ENCODE assay signal across 11 cellular contexts in genomic region chr9:33814816-33815215, GRCh38. TPM values are rescaled to one million over a fixed set of nuclear protein-coding genes. Genes with fewer than 3 reads are reported as not detected.
DNase-seq lines count a peak whose midpoint lies in the region; ATAC-seq, FAIRE-seq and TF ChIP-seq lines count a peak whose summit lies in the region.
"Had no signal": no experiment of that assay in that cellular context is flagged by ENCODE, and none has a peak within 500 bp of the region (broad histone marks: within the 10 kb centered on the region; RNA-seq: fewer than 3 reads in every experiment).

No MANE protein-coding gene starts in this region.

- H3K4me1 Mint-ChIP-seq in HFFc6 (ENCODE audit: low read depth) = peaks cover 47% of the 10 kb centered on the region

- POLR2A ChIA-PET in A549 (lab: Yijun Ruan, JAX) = no interaction called here

- no peak for ATAC-seq in A549
- ATAC-seq in HG03342 (IDR thresholded peaks at IDR 0.05; ENCODE audit: unreplicated experiment) = no peak
- ATAC-seq in HG03097 (IDR thresholded peaks at IDR 0.05; ENCODE audit: low FRiP score, unreplicated experiment) = no peak

- peak overlapping the region; percentile 95 for H3K27ac Mint-ChIP-seq in HFFc6

- no peak for TF ChIP-seq EP300 in A549 (IDR thresholded peaks at IDR 0.05)

- peak in 1 of 2 experiments; percentile 58 for DNase-seq in A549 (ENCODE audit: low read depth in 1 of 2, low spot score in 1 of 2)
- peak; percentile 33 for DNase-seq in HFFc6
- DNase-seq in MG63 = no peak
- no peak for DNase-seq in ecto neural progenitor cell (ENCODE audit: low spot score)
- DNase-seq: DMS 273 treated with DMSO at 0.1 percent for 48 hours, NCI-H187, T1000 had no signal

- no peaks in the 10 kb centered on the region for H3K27me3 ChIP-seq in mucosa of rectum (ENCODE audit: control insufficient read depth in 2 of 2, insufficient read depth in 2 of 2, low read length in 2 of 2)
- H3K27me3 ChIP-seq in MG63 = no peaks in the 10 kb centered on the region

- H3K36me3 Mint-ChIP-seq in HFFc6 (ENCODE audit: low read depth) = peaks cover 11% of the 10 kb centered on the region; the same call in 1 of the 2 replicates

- H3K27me3 Mint-ChIP-seq in HFFc6 (ENCODE audit: insufficient read depth) = peaks cover 2% of the 10 kb centered on the region

- H3K27ac ChIP-seq in A549 (peak overlapping the region; percentile 99), angular gyrus (ENCODE audit: low read depth, low read length) (peak overlapping the region; percentile 95), mucosa of rectum (ENCODE audit: low read depth in 2 of 2, low read length in 2 of 2) (peak overlapping the region; percentile 4 to 58)

- TF ChIP-seq CTCF in A549 (IDR thresholded peaks at IDR 0.05) = no peak
- TF ChIP-seq CTCF in HFFc6 (IDR thresholded peaks at IDR 0.05) = no peak

- TF ChIP-seq POLR2A in A549 (IDR thresholded peaks at IDR 0.05; ENCODE audit: low read length) = no peak

- H3K9me3 ChIP-seq in A549 (no peaks in the 10 kb centered on the region), mucosa of rectum (ENCODE audit: control insufficient read depth in 2 of 2, low read length in 2 of 2) (no peaks in the 10 kb centered on the region), MG63 (no peaks in the 10 kb centered on the region)

- no peaks in the 10 kb centered on the region for H3K36me3 ChIP-seq in mucosa of rectum (ENCODE audit: control insufficient read depth in 2 of 2, insufficient read depth in 2 of 2, low read length in 2 of 2)
- H3K36me3 ChIP-seq in MG63 = no peaks in the 10 kb centered on the region

- H3K4me3 ChIP-seq in A549 (no peak overlapping the region), mucosa of rectum (ENCODE audit: low read length in 2 of 2) (no peak overlapping the region), MG63 (no peak overlapping the region)

- peak overlapping the region; percentile 32 for H3K4me2 ChIP-seq in A549

- 76% methylated on average over 1 of the region's 1 CpG for WGBS in A549 (ENCODE audit: missing lambda C conversion rate)

- CTCF ChIA-PET in A549 (lab: Yijun Ruan, JAX) = interaction anchor here (1.0 to 4.4 kb wide), 18 partner anchors 9 to 259 kb away, joined by 3 to 90 read pairs (median 5); no protein-coding TSS in a partner anchor

- H3K4me3 Mint-ChIP-seq in HFFc6 = peak overlapping the region; percentile 25

- no peaks in the 10 kb centered on the region for H3K9me3 Mint-ChIP-seq in HFFc6

- H3K4me1 ChIP-seq in A549 = peaks cover 40% of the 10 kb centered on the region
- peaks cover 29 to 37% of the 10 kb centered on the region in 2 donors for H3K4me1 ChIP-seq in mucosa of rectum (ENCODE audit: control insufficient read depth in 2 of 2, insufficient read depth in 2 of 2, low read length in 2 of 2)

- H3K9ac ChIP-seq in mucosa of rectum (ENCODE audit: low read depth in 1 of 2, low read length in 2 of 2) = no peak overlapping the region

- no peak for TF ChIP-seq RAD21 in A549 (conservative IDR thresholded peaks at IDR 0.05 in 1 of 2, IDR thresholded peaks at IDR 0.05 in 1 of 2)

- no peak for FAIRE-seq in A549 (lab: Jason Lieb, UNC)

TF ChIP-seq in A549, 52 proteins besides CTCF, POLR2A, EP300 and RAD21:
- TF ChIP-seq SREBF2 (IDR thresholded peaks at IDR 0.05) (no peak), MAFK (IDR thresholded peaks at IDR 0.05; ENCODE audit: partially characterized antibody) (peak; percentile 67)

RNA-seq across cellular contexts. Expression of gene UBE2R2, which starts 2.1 kb away (rescaled TPM):
- polyA plus RNA-seq in A549 (2011; rRNA removed) (44.9 and 48.1 TPM in 2 replicates), A549 (2017; fragmentation: RNase III; extraction: RNeasy Plus Mini Kit Qiagen cat#74134 plus additional on column Dnase treatment) (37.9 to 41.7 TPM (median 41.2 TPM) in 3 replicates)
- 19.9 and 20.4 TPM in 2 replicates for polyA plus RNA-seq in A549 (2012; cell fraction: cytosol; rRNA removed)
- polyA plus RNA-seq in A549 (2012; cell fraction: nucleus; rRNA removed) = 10.2 and 11.6 TPM in 2 replicates
- 34.8 and 36.2 TPM in 2 replicates for polyA minus RNA-seq in A549 (2011; rRNA and poly(A)+ RNA removed)
- total RNA-seq in HFFc6 (2021; fragmentation: NEBNext Ultra II Directional; extraction: Animal tissue kit (Norgen Biotek cat#: 25700)) = 10 to 100 TPM; 39.7 to 49.3 (median 46.6) TPM
- total RNA-seq in MG63 (2014; rRNA removed; shearing (Covaris generic); ENCODE audit: low replicate concordance) = 15.1 and 16.5 TPM in 2 replicates

RNA-seq across cellular contexts. Expression of gene PRSS3, which starts 19.5 kb away (rescaled TPM):
- polyA plus RNA-seq in A549 (2011; rRNA removed) (2.0 and 3.3 TPM in 2 replicates), A549 (2017; fragmentation: RNase III; extraction: RNeasy Plus Mini Kit Qiagen cat#74134 plus additional on column Dnase treatment) (1.9 to 4.3 TPM (median 4.0 TPM) in 3 replicates)
- polyA plus RNA-seq in A549 (2012; cell fraction: cytosol; rRNA removed) = 1.0 and 1.2 TPM in 2 replicates
- polyA plus RNA-seq in A549 (2012; cell fraction: nucleus; rRNA removed) = 0.59 and 1.3 TPM in 2 replicates
- 2.9 and 3.7 TPM in 2 replicates for polyA minus RNA-seq in A549 (2011; rRNA and poly(A)+ RNA removed)
- total RNA-seq in HFFc6 (2021; fragmentation: NEBNext Ultra II Directional; extraction: Animal tissue kit (Norgen Biotek cat#: 25700)) = 10 to 100 TPM; 18.9 to 40.4 (median 23.8) TPM
- total RNA-seq in MG63 (2014; rRNA removed; shearing (Covaris generic); ENCODE audit: low replicate concordance) = not detected in 2 replicates

Comparison
In these comparisons a context has a peak if more than half of its experiments do, and no peak if none do; other contexts are left out.
1. H3K27ac ChIP-seq: peak in every context shown above with its lines; median percentile 99 in A549; 95 in angular gyrus; 31 in mucosa of rectum.
2. RNA of gene PRSS3, which starts 19.5 kb away (total RNA-seq): 18.9 to 40.4 TPM in HFFc6; not detected in MG63; every median in the first group is over 10 times any median in the second.